15 cellular contexts compared by ENCODE assay signal in genomic region chr15:98786706-98787105, GRCh38.
DNase-seq lines count a peak whose midpoint lies in the region; ATAC-seq, FAIRE-seq and TF ChIP-seq lines count a peak whose summit lies in the region.
"Had no signal": no experiment of that assay in that cellular context is flagged by ENCODE, and none has a peak within 500 bp of the region (broad histone marks: within the 10 kb centered on the region; RNA-seq: fewer than 3 reads in every experiment).

No MANE protein-coding gene starts in this region.

- no peak overlapping the region for H3K9ac ChIP-seq in HepG2 (ENCODE audit: insufficient read depth, low read depth, low read length)

- POLR2A ChIA-PET in HepG2 (lab: Yijun Ruan, JAX): no interaction called here

- CTCF ChIA-PET in HepG2 (lab: Yijun Ruan, JAX; ENCODE audit: low intra/inter-chr PET ratio, low total read pairs): no interaction called here

- H3K27ac ChIP-seq in HepG2 (ENCODE audit: extremely low read length, insufficient read depth, low read length) (peak overlapping the region; percentile 27), right lobe of liver (no peak overlapping the region), heart right ventricle (peak overlapping the region in 6 of 10 donors; percentile 37 to 65 (median 44)), upper lobe of right lung (no peak overlapping the region), ovary (no peak overlapping the region)
- H3K27ac ChIP-seq: esophagus muscularis mucosa had no signal

- H3K4me3 ChIP-seq in HepG2 (replicated peaks in 1 of 3; ENCODE audit: insufficient read depth in 1 of 3, low read depth in 2 of 3, low read length in 3 of 3) (no peak overlapping the region), right lobe of liver (no peak overlapping the region), heart right ventricle (no peak overlapping the region), upper lobe of right lung (no peak overlapping the region), ovary (no peak overlapping the region)
- H3K4me3 ChIP-seq: esophagus muscularis mucosa had no signal

- no TSS peak for BruUV-seq in HepG2 (replicated peaks; lab: Mats Ljungman, UMichigan)

- DNase-seq in HepG2 (ENCODE audit: low spot score) (no peak), right lobe of liver (no peak), heart right ventricle (no peak), upper lobe of right lung (no peak), ovary (no peak), inferior parietal cortex (ENCODE audit: extremely low spot score) (no peak)
- DNase-seq in activated CD8-positive, alpha-beta memory T cell treated with anti-CD3 and anti-CD28 coated beads for 24 hours: no peak
- DNase-seq: activated CD8-positive, alpha-beta memory T cell treated with anti-CD3 and anti-CD28 coated beads, Interleukin-2, amount 10 ng/mL, durations not matched to agents 7 days and 5 days; HCEC 1CT; Karpas-422; NCI-H2029 treated with DMSO at 0.1 percent for 48 hours; stimulated activated CD4-positive, alpha-beta T cell treated with anti-CD3 and anti-CD28 coated beads, Interleukin-15, amount 100 ng/mL, for 24 hours had no signal

- H3K9me3 ChIP-seq in HepG2 (ENCODE audit: low read length) (no peaks in the 10 kb centered on the region), right lobe of liver (no peaks in the 10 kb centered on the region), heart right ventricle (no peaks in the 10 kb centered on the region), upper lobe of right lung (no peaks in the 10 kb centered on the region), ovary (no peaks in the 10 kb centered on the region)
- H3K9me3 ChIP-seq: esophagus muscularis mucosa had no signal

- no peak overlapping the region for H2AFZ ChIP-seq in HepG2 (ENCODE audit: low read length)

- H3K79me2 ChIP-seq in HepG2 (ENCODE audit: insufficient read depth, low read length): peaks cover 71% of the 10 kb centered on the region

- FAIRE-seq in HepG2 (lab: Jason Lieb, UNC): no peak
- FAIRE-seq: urothelium cell line had no signal

- no peak for TF ChIP-seq RAD21 in HepG2 (CRISPR knock-in tag; IDR thresholded peaks at IDR 0.05)

- 95% methylated on average over 8 of the region's 8 CpGs for WGBS in HepG2 (ENCODE audit: low lambda C conversion rate)
- 80% methylated on average over 8 of the region's 8 CpGs for WGBS in right lobe of liver (ENCODE audit: insufficient coverage, low coverage, low lambda C conversion rate, missing lambda C conversion rate)
- WGBS in heart right ventricle, 2 donors: 63 to 76% methylated on average over 8 of the region's 8 CpGs
- 90 to 96% (median 96%) methylated on average over 8 of the region's 8 CpGs for WGBS in ovary, 3 donors

- ATAC-seq in HepG2 (no peak), right lobe of liver (no peak), HG03520 (IDR thresholded peaks at IDR 0.05; ENCODE audit: unreplicated experiment) (peak; percentile 3), heart right ventricle (peak in 5 of 8 donors; percentile 39 to 72 (median 60)), upper lobe of right lung (peak; percentile 25)

- no peak for TF ChIP-seq EP300 in HepG2 (IDR thresholded peaks at IDR 0.05; ENCODE audit: low read depth in 2 of 2, low read length in 2 of 2)
- no peak for TF ChIP-seq EP300 in HepG2 (CRISPR knock-in tag; IDR thresholded peaks at IDR 0.05; ENCODE audit: borderline replicate concordance)
- no peak for TF ChIP-seq EP300 in ovary (IDR thresholded peaks at IDR 0.05)

- intact Hi-C loops in HepG2 (cut with micrococcal nuclease; ENCODE audit: unreplicated experiment): no loop called here
- intact Hi-C loops in right lobe of liver (cut with DNase I): no loop called here
- intact Hi-C loops in heart right ventricle (cut with DNase I): loop anchor here in 4 of 10 donors (5.0 to 10.0 kb wide), 4 partner anchors 61 to 288 kb away; no protein-coding TSS in a partner anchor
- intact Hi-C loops in upper lobe of right lung (cut with DNase I): no loop called here
- intact Hi-C loops in ovary (cut with DNase I): no loop called here

- no peak overlapping the region for H3K4me2 ChIP-seq in HepG2 (ENCODE audit: low read depth, low read length)

- peaks cover 54% of the 10 kb centered on the region for H4K20me1 ChIP-seq in HepG2 (ENCODE audit: insufficient read depth, low read length)

- peaks cover 60% of the 10 kb centered on the region for H3K4me1 ChIP-seq in HepG2 (ENCODE audit: insufficient read depth, low read length)
- H3K4me1 ChIP-seq in right lobe of liver: no peaks in the 10 kb centered on the region
- H3K4me1 ChIP-seq in heart right ventricle: peaks cover 6 to 65% (median 49%) of the 10 kb centered on the region in 9 donors
- peaks cover 31% of the 10 kb centered on the region for H3K4me1 ChIP-seq in upper lobe of right lung
- peaks cover 9% of the 10 kb centered on the region for H3K4me1 ChIP-seq in ovary (ENCODE audit: insufficient read depth)

- in situ Hi-C loops in HepG2 (cut with HindIII; ENCODE audit: extremely low pct_ligation_motif_present, low pct_unique_long_range_greater_than_20kb): loop anchor here (5.0 kb wide), 1 partner anchor 61 kb away; no protein-coding TSS in a partner anchor

- H3K27me3 ChIP-seq in HepG2 (ENCODE audit: control insufficient read depth in 1 of 2, insufficient read depth in 2 of 2, low read length in 2 of 2) (no peaks in the 10 kb centered on the region), right lobe of liver (peaks cover 0 to 5% of the 10 kb centered on the region in 2 donors), heart right ventricle (no peaks in the 10 kb centered on the region), upper lobe of right lung (no peaks in the 10 kb centered on the region), ovary (no peaks in the 10 kb centered on the region)
- H3K27me3 ChIP-seq: esophagus muscularis mucosa had no signal

- TF ChIP-seq CTCF in HepG2 (CRISPR knock-in tag; IDR thresholded peaks at IDR 0.05): no peak
- no peak for TF ChIP-seq CTCF in right lobe of liver (IDR thresholded peaks at IDR 0.05)
- TF ChIP-seq CTCF in heart right ventricle (IDR thresholded peaks at IDR 0.05): no peak
- no peak for TF ChIP-seq CTCF in upper lobe of right lung (IDR thresholded peaks at IDR 0.05)
- no peak for TF ChIP-seq CTCF in ovary (IDR thresholded peaks at IDR 0.05)

- H3K36me3 ChIP-seq in HepG2 (replicated peaks in 1 of 2; ENCODE audit: control insufficient read depth in 1 of 2, insufficient read depth in 2 of 2, low read length in 2 of 2): no peaks in the 10 kb centered on the region
- H3K36me3 ChIP-seq in right lobe of liver: no peaks in the 10 kb centered on the region
- H3K36me3 ChIP-seq in heart right ventricle: no peaks in the 10 kb centered on the region
- no peaks in the 10 kb centered on the region for H3K36me3 ChIP-seq in upper lobe of right lung
- H3K36me3 ChIP-seq in ovary: no peaks in the 10 kb centered on the region
- H3K36me3 ChIP-seq: esophagus muscularis mucosa had no signal

- no peak for TF ChIP-seq POLR2A in HepG2 (IDR thresholded peaks at IDR 0.05; ENCODE audit: insufficient read depth in 1 of 2, low read depth in 2 of 2, low read length in 2 of 2)
- no peak for TF ChIP-seq POLR2A in right lobe of liver (IDR thresholded peaks at IDR 0.05)
- no peak for TF ChIP-seq POLR2A in ovary (IDR thresholded peaks at IDR 0.05)

TF ChIP-seq in HepG2, 621 proteins besides CTCF, POLR2A, EP300 and RAD21:
- TF ChIP-seq ZNF362 (CRISPR knock-in tag; IDR thresholded peaks at IDR 0.05; ENCODE audit: borderline replicate concordance) (no peak), ZNF546 (CRISPR knock-in tag; conservative IDR thresholded peaks at IDR 0.05) (no peak), ZNF644 (CRISPR knock-in tag; IDR thresholded peaks at IDR 0.05; ENCODE audit: low read depth) (no peak), ZEB1 (IDR thresholded peaks at IDR 0.05; ENCODE audit: insufficient replicate concordance, low read depth) (no peak), POGZ (CRISPR knock-in tag; IDR thresholded peaks at IDR 0.05) (no peak), SSRP1 (CRISPR knock-in tag; IDR thresholded peaks at IDR 0.05) (no peak), ZFP82 (CRISPR knock-in tag; IDR thresholded peaks at IDR 0.05; ENCODE audit: borderline replicate concordance) (no peak), ZNF788 (CRISPR knock-in tag; IDR thresholded peaks at IDR 0.05; ENCODE audit: borderline replicate concordance) (no peak), TAF1 (CRISPR knock-in tag; IDR thresholded peaks at IDR 0.05) (no peak), KMT2A (CRISPR knock-in tag; IDR thresholded peaks at IDR 0.05) (no peak), ZNF235 (CRISPR knock-in tag; IDR thresholded peaks at IDR 0.05; ENCODE audit: borderline replicate concordance) (no peak)
- TF ChIP-seq, protein P1, sequence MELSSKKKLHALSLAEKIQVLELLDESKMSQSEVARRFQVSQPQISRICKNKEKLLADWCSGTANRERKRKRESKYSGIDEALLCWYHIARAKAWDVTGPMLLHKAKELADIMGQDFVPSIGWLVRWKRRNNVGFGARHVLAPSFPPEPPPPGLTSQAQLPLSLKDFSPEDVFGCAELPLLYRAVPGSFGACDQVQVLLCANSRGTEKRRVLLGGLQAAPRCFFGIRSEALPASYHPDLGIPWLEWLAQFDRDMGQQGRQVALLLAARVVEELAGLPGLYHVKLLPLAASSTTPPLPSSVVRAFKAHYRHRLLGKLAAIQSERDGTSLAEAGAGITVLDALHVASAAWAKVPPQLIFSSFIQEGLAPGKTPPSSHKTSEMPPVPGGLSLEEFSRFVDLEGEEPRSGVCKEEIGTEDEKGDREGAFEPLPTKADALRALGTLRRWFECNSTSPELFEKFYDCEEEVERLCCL (CRISPR knock-in tag; IDR thresholded peaks at IDR 0.05; ENCODE audit: borderline replicate concordance): no peak

Comparison
In these comparisons a context has a peak if more than half of its experiments do, and no peak if none do; other contexts are left out.
1. H3K27ac ChIP-seq: peak in HepG2 (single experiment) and heart right ventricle (6 of 10); none in right lobe of liver (0 of 3), upper lobe of right lung (single experiment) and ovary (0 of 2).
2. ATAC-seq: peak in HG03520 (single experiment), heart right ventricle (5 of 8) and upper lobe of right lung (single experiment); none in HepG2 (single experiment) and right lobe of liver (0 of 4).